ENCODE assay signal across 2 cellular contexts in the genomic region with DNA sequence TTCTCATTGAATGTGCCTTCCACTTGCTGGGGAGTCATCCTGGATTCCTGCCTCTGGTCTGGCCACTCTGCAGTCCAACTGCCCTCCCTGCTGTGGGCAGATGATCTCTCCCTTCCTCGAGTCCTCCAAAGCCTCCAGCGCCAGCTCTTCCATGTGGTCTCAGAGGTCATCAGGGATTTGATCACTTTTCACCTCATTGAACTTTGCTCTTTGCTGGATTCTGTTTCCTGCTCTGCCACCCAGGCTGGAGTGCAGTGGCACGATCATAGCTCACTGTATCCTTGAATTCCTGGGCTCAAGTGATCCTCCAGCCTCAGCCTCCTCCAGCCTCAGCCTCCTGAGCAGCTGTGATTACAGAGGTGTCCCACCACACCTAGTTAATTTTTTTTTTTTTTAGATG.
TF ChIP-seq lines count a peak whose summit lies in the region.

No MANE protein-coding gene starts in this region.

TF ChIP-seq in GM23338, 12 proteins besides CTCF, POLR2A, EP300 and RAD21 (continued from another document and continues in another):
- TF ChIP-seq, protein P1, sequence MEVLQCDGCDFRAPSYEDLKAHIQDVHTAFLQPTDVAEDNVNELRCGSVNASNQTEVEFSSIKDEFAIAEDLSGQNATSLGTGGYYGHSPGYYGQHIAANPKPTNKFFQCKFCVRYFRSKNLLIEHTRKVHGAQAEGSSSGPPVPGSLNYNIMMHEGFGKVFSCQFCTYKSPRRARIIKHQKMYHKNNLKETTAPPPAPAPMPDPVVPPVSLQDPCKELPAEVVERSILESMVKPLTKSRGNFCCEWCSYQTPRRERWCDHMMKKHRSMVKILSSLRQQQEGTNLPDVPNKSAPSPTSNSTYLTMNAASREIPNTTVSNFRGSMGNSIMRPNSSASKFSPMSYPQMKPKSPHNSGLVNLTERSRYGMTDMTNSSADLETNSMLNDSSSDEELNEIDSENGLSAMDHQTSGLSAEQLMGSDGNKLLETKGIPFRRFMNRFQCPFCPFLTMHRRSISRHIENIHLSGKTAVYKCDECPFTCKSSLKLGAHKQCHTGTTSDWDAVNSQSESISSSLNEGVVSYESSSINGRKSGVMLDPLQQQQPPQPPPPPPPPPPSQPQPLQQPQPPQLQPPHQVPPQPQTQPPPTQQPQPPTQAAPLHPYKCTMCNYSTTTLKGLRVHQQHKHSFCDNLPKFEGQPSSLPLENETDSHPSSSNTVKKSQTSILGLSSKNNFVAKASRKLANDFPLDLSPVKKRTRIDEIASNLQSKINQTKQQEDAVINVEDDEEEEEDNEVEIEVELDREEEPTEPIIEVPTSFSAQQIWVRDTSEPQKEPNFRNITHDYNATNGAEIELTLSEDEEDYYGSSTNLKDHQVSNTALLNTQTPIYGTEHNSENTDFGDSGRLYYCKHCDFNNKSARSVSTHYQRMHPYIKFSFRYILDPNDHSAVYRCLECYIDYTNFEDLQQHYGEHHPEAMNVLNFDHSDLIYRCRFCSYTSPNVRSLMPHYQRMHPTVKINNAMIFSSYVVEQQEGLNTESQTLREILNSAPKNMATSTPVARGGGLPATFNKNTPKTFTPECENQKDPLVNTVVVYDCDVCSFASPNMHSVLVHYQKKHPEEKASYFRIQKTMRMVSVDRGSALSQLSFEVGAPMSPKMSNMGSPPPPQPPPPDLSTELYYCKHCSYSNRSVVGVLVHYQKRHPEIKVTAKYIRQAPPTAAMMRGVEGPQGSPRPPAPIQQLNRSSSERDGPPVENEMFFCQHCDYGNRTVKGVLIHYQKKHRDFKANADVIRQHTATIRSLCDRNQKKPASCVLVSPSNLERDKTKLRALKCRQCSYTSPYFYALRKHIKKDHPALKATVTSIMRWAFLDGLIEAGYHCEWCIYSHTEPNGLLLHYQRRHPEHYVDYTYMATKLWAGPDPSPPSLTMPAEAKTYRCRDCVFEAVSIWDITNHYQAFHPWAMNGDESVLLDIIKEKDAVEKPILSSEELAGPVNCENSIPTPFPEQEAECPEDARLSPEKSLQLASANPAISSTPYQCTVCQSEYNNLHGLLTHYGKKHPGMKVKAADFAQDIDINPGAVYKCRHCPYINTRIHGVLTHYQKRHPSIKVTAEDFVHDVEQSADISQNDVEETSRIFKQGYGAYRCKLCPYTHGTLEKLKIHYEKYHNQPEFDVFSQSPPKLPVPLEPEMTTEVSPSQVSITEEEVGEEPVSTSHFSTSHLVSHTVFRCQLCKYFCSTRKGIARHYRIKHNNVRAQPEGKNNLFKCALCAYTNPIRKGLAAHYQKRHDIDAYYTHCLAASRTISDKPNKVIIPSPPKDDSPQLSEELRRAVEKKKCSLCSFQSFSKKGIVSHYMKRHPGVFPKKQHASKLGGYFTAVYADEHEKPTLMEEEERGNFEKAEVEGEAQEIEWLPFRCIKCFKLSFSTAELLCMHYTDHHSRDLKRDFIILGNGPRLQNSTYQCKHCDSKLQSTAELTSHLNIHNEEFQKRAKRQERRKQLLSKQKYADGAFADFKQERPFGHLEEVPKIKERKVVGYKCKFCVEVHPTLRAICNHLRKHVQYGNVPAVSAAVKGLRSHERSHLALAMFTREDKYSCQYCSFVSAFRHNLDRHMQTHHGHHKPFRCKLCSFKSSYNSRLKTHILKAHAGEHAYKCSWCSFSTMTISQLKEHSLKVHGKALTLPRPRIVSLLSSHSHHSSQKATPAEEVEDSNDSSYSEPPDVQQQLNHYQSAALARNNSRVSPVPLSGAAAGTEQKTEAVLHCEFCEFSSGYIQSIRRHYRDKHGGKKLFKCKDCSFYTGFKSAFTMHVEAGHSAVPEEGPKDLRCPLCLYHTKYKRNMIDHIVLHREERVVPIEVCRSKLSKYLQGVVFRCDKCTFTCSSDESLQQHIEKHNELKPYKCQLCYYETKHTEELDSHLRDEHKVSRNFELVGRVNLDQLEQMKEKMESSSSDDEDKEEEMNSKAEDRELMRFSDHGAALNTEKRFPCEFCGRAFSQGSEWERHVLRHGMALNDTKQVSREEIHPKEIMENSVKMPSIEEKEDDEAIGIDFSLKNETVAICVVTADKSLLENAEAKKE (CRISPR knock-in tag; IDR thresholded peaks at IDR 0.05): no peak
- no peak for TF ChIP-seq JUNB (IDR thresholded peaks at IDR 0.05; ENCODE audit: unreplicated experiment)
- TF ChIP-seq, protein P2, sequence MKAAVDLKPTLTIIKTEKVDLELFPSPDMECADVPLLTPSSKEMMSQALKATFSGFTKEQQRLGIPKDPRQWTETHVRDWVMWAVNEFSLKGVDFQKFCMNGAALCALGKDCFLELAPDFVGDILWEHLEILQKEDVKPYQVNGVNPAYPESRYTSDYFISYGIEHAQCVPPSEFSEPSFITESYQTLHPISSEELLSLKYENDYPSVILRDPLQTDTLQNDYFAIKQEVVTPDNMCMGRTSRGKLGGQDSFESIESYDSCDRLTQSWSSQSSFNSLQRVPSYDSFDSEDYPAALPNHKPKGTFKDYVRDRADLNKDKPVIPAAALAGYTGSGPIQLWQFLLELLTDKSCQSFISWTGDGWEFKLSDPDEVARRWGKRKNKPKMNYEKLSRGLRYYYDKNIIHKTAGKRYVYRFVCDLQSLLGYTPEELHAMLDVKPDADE (IDR thresholded peaks at IDR 0.05): no peak
- TF ChIP-seq EZH2 (IDR thresholded peaks at IDR 0.05; ENCODE audit: low read depth, unreplicated experiment): no peak
- TF ChIP-seq, protein P3, sequence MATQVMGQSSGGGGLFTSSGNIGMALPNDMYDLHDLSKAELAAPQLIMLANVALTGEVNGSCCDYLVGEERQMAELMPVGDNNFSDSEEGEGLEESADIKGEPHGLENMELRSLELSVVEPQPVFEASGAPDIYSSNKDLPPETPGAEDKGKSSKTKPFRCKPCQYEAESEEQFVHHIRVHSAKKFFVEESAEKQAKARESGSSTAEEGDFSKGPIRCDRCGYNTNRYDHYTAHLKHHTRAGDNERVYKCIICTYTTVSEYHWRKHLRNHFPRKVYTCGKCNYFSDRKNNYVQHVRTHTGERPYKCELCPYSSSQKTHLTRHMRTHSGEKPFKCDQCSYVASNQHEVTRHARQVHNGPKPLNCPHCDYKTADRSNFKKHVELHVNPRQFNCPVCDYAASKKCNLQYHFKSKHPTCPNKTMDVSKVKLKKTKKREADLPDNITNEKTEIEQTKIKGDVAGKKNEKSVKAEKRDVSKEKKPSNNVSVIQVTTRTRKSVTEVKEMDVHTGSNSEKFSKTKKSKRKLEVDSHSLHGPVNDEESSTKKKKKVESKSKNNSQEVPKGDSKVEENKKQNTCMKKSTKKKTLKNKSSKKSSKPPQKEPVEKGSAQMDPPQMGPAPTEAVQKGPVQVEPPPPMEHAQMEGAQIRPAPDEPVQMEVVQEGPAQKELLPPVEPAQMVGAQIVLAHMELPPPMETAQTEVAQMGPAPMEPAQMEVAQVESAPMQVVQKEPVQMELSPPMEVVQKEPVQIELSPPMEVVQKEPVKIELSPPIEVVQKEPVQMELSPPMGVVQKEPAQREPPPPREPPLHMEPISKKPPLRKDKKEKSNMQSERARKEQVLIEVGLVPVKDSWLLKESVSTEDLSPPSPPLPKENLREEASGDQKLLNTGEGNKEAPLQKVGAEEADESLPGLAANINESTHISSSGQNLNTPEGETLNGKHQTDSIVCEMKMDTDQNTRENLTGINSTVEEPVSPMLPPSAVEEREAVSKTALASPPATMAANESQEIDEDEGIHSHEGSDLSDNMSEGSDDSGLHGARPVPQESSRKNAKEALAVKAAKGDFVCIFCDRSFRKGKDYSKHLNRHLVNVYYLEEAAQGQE (IDR thresholded peaks at IDR 0.05; ENCODE audit: unreplicated experiment): no peak
- TF ChIP-seq CREB1 (CRISPR knock-in tag; IDR thresholded peaks at IDR 0.05; ENCODE audit: low read depth): no peak
- no peak for TF ChIP-seq NANOG (IDR thresholded peaks at IDR 0.05; ENCODE audit: borderline replicate concordance)
- TF ChIP-seq ZNF331 (CRISPR knock-in tag; IDR thresholded peaks at IDR 0.05; ENCODE audit: low read depth): no peak
- TF ChIP-seq STAT1 (IDR thresholded peaks at IDR 0.05; ENCODE audit: unreplicated experiment): no peak
- no peak for TF ChIP-seq EZH2phosphoT487 (IDR thresholded peaks at IDR 0.05; ENCODE audit: unreplicated experiment)

TF ChIP-seq in liver, 16 proteins besides CTCF, POLR2A, EP300 and RAD21 (continued from another document):
- TF ChIP-seq, protein P3 (IDR thresholded peaks at IDR 0.05): no peak
